ENCODE assay signal across 14 cellular contexts in the genomic region with DNA sequence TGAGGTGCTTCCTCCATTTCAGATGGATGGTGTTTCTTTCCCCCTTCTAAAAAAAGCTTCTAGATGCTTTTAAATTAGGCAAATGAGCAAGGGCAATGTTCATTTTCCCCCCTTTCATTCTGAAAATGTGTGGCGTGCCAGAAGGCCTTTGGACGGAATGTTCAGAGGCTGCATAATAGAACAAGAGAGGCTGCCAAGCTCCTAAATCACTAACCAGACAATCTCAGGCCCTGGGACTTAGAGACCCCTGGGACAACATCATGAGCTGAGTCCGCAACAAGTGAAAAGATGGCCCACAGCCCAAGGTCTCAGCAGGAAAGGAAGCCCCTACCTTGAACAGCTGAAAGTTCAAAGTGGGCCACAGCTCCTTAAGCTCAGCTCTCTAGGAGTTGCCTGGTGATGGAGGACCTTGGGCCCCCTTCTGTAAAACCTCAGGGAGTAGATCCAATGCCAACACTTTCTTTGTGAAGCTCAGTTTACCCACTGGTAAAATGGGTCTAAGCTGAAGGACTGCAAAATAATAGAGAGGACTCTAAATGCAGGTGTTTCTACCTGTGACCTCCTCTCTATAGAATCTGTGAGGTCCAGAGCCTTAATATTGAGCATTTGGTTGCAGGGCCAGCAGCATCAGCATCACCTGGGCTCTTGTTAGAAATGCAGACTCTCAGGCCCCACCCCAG.
DNase-seq lines count a peak whose midpoint lies in the region; ATAC-seq and TF ChIP-seq lines count a peak whose summit lies in the region.
"Had no signal": no experiment of that assay in that cellular context is flagged by ENCODE, and none has a peak within 500 bp of the region (broad histone marks: within the 10 kb centered on the region; RNA-seq: fewer than 3 reads in every experiment).

No MANE protein-coding gene starts in this region.

- TF ChIP-seq CTCF in esophagus squamous epithelium (IDR thresholded peaks at IDR 0.05) (no peak), lung (IDR thresholded peaks at IDR 0.05; ENCODE audit: control extremely low read depth, extremely low read depth) (no peak), smooth muscle cell (IDR thresholded peaks at IDR 0.05; ENCODE audit: borderline replicate concordance, insufficient read depth, poor library complexity, severe bottlenecking) (no peak)

- H3K4me3 ChIP-seq in esophagus squamous epithelium (peak overlapping the region in 1 of 4 donors; percentile 22), lung (no peak overlapping the region), smooth muscle cell (no peak overlapping the region)
- H3K4me3 ChIP-seq: GM12878, SK-N-MC had no signal

- H3K9me3 ChIP-seq in esophagus squamous epithelium (no peaks in the 10 kb centered on the region), lung (ENCODE audit: control insufficient read depth in 2 of 2, insufficient read depth in 1 of 2, low read length in 1 of 2) (no peaks in the 10 kb centered on the region), smooth muscle cell (replicated peaks; ENCODE audit: low read depth) (no peaks in the 10 kb centered on the region)
- H3K9me3 ChIP-seq: neutrophil had no signal

- no peak overlapping the region for H3K4me3 Mint-ChIP-seq in activated CD4-positive, alpha-beta memory T cell treated with anti-CD3 and anti-CD28 coated beads for 36 hours
- H3K4me3 Mint-ChIP-seq in stimulated activated effector memory CD8-positive, alpha-beta T cell treated with anti-CD3 and anti-CD28 coated beads, Interleukin-12 subunit alpha, Interleukin-12 subunit beta, amount 100 ng/mL, for 72 hours, result no peak overlapping the region
- H3K4me3 Mint-ChIP-seq: CD4-positive, alpha-beta T cell had no signal

- CTCF ChIA-PET in activated CD4-positive, alpha-beta memory T cell treated with anti-CD3 and anti-CD28 coated beads for 36 hours (lab: Charles Lee), result no interaction called here

- peak overlapping the region; percentile 14 for H2AFZ ChIP-seq in smooth muscle cell (ENCODE audit: low read depth)

- H3K27ac ChIP-seq in esophagus squamous epithelium, result peak overlapping the region; percentile 56 to 91 (median 88)
- H3K27ac ChIP-seq in lung (ENCODE audit: low read depth in 1 of 2, low read length in 1 of 2), result peak overlapping the region; percentile 81 to 82
- peak overlapping the region; percentile 65 for H3K27ac ChIP-seq in smooth muscle cell (ENCODE audit: low read depth)
- H3K27ac ChIP-seq: neutrophil, SK-N-MC had no signal

- no peaks in the 10 kb centered on the region for H3K36me3 Mint-ChIP-seq in activated CD4-positive, alpha-beta memory T cell treated with anti-CD3 and anti-CD28 coated beads for 36 hours
- no peaks in the 10 kb centered on the region for H3K36me3 Mint-ChIP-seq in stimulated activated effector memory CD8-positive, alpha-beta T cell treated with anti-CD3 and anti-CD28 coated beads, Interleukin-12 subunit alpha, Interleukin-12 subunit beta, amount 100 ng/mL, for 72 hours

- H3K4me2 ChIP-seq in smooth muscle cell, result no peak overlapping the region

- WGBS in esophagus squamous epithelium, 2 donors, result 50 to 68% methylated on average over 1 to 3 of the region's 3 CpGs
- 69 to 88% methylated on average over 3 of the region's 3 CpGs for WGBS in lung, 2 donors
- 90% methylated on average over 3 of the region's 3 CpGs for WGBS in smooth muscle cell (ENCODE audit: low lambda C conversion rate)

- H3K4me1 ChIP-seq in esophagus squamous epithelium (peaks cover 5 to 59% (median 43%) of the 10 kb centered on the region in 3 donors), lung (ENCODE audit: control insufficient read depth in 2 of 2, insufficient read depth in 2 of 2, low read length in 2 of 2) (peaks cover 3 to 10% of the 10 kb centered on the region in 2 donors), smooth muscle cell (ENCODE audit: low read depth) (peaks cover 33% of the 10 kb centered on the region)

- H3K9me3 Mint-ChIP-seq in activated CD4-positive, alpha-beta memory T cell treated with anti-CD3 and anti-CD28 coated beads for 36 hours, result peaks cover 3% of the 10 kb centered on the region
- peaks cover 2% of the 10 kb centered on the region for H3K9me3 Mint-ChIP-seq in stimulated activated effector memory CD8-positive, alpha-beta T cell treated with anti-CD3 and anti-CD28 coated beads, Interleukin-12 subunit alpha, Interleukin-12 subunit beta, amount 100 ng/mL, for 72 hours
- H3K9me3 Mint-ChIP-seq: CD4-positive, alpha-beta T cell had no signal

- POLR2A ChIA-PET in activated CD4-positive, alpha-beta memory T cell treated with anti-CD3 and anti-CD28 coated beads for 36 hours (lab: Charles Lee), result no interaction called here

- H3K27me3 ChIP-seq in esophagus squamous epithelium (no peaks in the 10 kb centered on the region), lung (ENCODE audit: control insufficient read depth, insufficient read depth) (no peaks in the 10 kb centered on the region), smooth muscle cell (ENCODE audit: low read depth) (no peaks in the 10 kb centered on the region)
- H3K27me3 ChIP-seq: neutrophil had no signal

- peaks cover 28% of the 10 kb centered on the region for H3F3A ChIP-seq in smooth muscle cell (ENCODE audit: low read depth)

- H3K4me1 Mint-ChIP-seq in activated CD4-positive, alpha-beta memory T cell treated with anti-CD3 and anti-CD28 coated beads for 36 hours (ENCODE audit: low read depth), result no peaks in the 10 kb centered on the region
- no peaks in the 10 kb centered on the region for H3K4me1 Mint-ChIP-seq in stimulated activated effector memory CD8-positive, alpha-beta T cell treated with anti-CD3 and anti-CD28 coated beads, Interleukin-12 subunit alpha, Interleukin-12 subunit beta, amount 100 ng/mL, for 72 hours

- no peaks in the 10 kb centered on the region for H4K20me1 ChIP-seq in smooth muscle cell (ENCODE audit: low read depth)

- H3K36me3 ChIP-seq in esophagus squamous epithelium, result no peaks in the 10 kb centered on the region
- no peaks in the 10 kb centered on the region for H3K36me3 ChIP-seq in lung (ENCODE audit: control insufficient read depth in 2 of 2, insufficient read depth in 2 of 2, low read length in 2 of 2)
- no peaks in the 10 kb centered on the region for H3K36me3 ChIP-seq in smooth muscle cell (ENCODE audit: low read depth)
- H3K36me3 ChIP-seq: neutrophil had no signal

- no peak overlapping the region for H3K9ac ChIP-seq in smooth muscle cell (ENCODE audit: low read depth)

- H3K27ac Mint-ChIP-seq in activated CD4-positive, alpha-beta memory T cell treated with anti-CD3 and anti-CD28 coated beads for 36 hours, result no peak overlapping the region
- H3K27ac Mint-ChIP-seq in stimulated activated effector memory CD8-positive, alpha-beta T cell treated with anti-CD3 and anti-CD28 coated beads, Interleukin-12 subunit alpha, Interleukin-12 subunit beta, amount 100 ng/mL, for 72 hours, result no peak overlapping the region
- H3K27ac Mint-ChIP-seq: CD4-positive, alpha-beta T cell had no signal

- no peak for TF ChIP-seq POLR2A in esophagus squamous epithelium (IDR thresholded peaks at IDR 0.05)

- ATAC-seq in lung (ENCODE audit: insufficient read depth, low FRiP score) (no peak), HG02852 (IDR thresholded peaks at IDR 0.05; ENCODE audit: unreplicated experiment) (no peak)
- ATAC-seq in stimulated activated effector memory CD8-positive, alpha-beta T cell treated with anti-CD3 and anti-CD28 coated beads, Interleukin-12 subunit alpha, Interleukin-12 subunit beta, amount 100 ng/mL, for 72 hours, result no peak
- ATAC-seq: GM12878 had no signal

- DNase-seq in Ammon's horn (ENCODE audit: low spot score) (peak; percentile 47), esophagus squamous epithelium (lab: John Stamatoyannopoulos, UW) (no peak), lung (ENCODE audit: low spot score) (no peak), smooth muscle cell (lab: John Stamatoyannopoulos, UW; ENCODE audit: unreplicated experiment) (no peak), retina (no peak)
- no peak for DNase-seq in activated CD4-positive, alpha-beta memory T cell treated with anti-CD3 and anti-CD28 coated beads for 36 hours
- DNase-seq in stimulated activated effector memory CD8-positive, alpha-beta T cell treated with anti-CD3 and anti-CD28 coated beads, Interleukin-12 subunit alpha, Interleukin-12 subunit beta, amount 100 ng/mL, for 72 hours (ENCODE audit: low spot score in 2 of 2), result no peak
- DNase-seq: activated effector memory CD4-positive, alpha-beta T cell treated with Interleukin-2 at 50 U/mL for 16 hours; CD4-positive, alpha-beta T cell; NCI-H2081 treated with DMSO at 0.1 percent for 48 hours had no signal

- intact Hi-C loops in esophagus squamous epithelium (cut with DNase I), result no loop called here
- intact Hi-C loops in activated CD4-positive, alpha-beta memory T cell treated with anti-CD3 and anti-CD28 coated beads for 36 hours (cut with micrococcal nuclease), result no loop called here

- no peaks in the 10 kb centered on the region for H3K79me2 ChIP-seq in smooth muscle cell (ENCODE audit: low read depth)

- peaks cover 2% of the 10 kb centered on the region for H3K27me3 Mint-ChIP-seq in activated CD4-positive, alpha-beta memory T cell treated with anti-CD3 and anti-CD28 coated beads for 36 hours
- H3K27me3 Mint-ChIP-seq: CD4-positive, alpha-beta T cell had no signal
